ENCODE assay signal across 11 cellular contexts in the genomic region with DNA sequence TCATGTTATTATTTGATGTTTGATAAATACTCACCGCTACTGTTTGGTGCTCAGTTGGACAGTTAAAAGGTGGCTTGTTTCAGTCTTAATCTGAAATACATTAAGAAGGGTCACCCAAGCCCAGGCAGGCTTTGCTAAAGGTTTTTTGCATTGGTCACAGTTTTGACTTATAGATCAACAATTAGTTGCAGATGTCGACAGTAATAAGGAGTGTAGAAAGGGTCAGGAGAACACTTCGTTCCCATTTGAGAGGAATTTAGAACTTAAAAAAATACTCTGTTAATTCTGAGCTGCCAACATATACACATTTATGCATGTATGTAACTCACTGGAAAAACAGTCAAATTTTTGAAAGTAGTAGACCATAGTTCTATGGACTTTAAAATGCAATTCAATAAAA.
"Had no signal": no experiment of that assay in that cellular context is flagged by ENCODE, and none has a peak within 500 bp of the region (broad histone marks: within the 10 kb centered on the region; RNA-seq: fewer than 3 reads in every experiment).

No MANE protein-coding gene starts in this region.

- H3K9me3 ChIP-seq: pancreas, stomach had no signal

- H3K79me2 ChIP-seq: hepatocyte had no signal

- H3K4me3 ChIP-seq: hepatocyte, pancreas, stomach had no signal

- H3K27ac ChIP-seq: hepatocyte, pancreas, stomach had no signal

- ATAC-seq: activated CD4-positive, CD25-positive, alpha-beta regulatory T cell treated with anti-CD3 and anti-CD28 coated beads, Interleukin-2, amount 50 U/mL, for 24 hours; esophagus mucosa; pancreas had no signal

- H3K4me1 ChIP-seq: pancreas had no signal

- H3K27me3 ChIP-seq: hepatocyte, pancreas, stomach had no signal

- H3K4me2 ChIP-seq: hepatocyte had no signal

- DNase-seq: activated CD4-positive, alpha-beta T cell treated with anti-CD3 and anti-CD28 coated beads, Interleukin-2, amount 50 U/mL, for 4 hours; activated naive CD4-positive, alpha-beta T cell treated with anti-CD3 and anti-CD28 coated beads, Interleukin-2, amount 50 U/mL, for 16 hours; activated T-cell treated with anti-CD3 and anti-CD28 coated beads, Interleukin-2, amount 50 U/mL, for 1 hour; kidney glomerular epithelial cell; pancreas; small intestine; stomach; T-helper 2 cell had no signal

- H2AFZ ChIP-seq: hepatocyte had no signal

- H3K36me3 ChIP-seq: pancreas, stomach had no signal
